1 cellular context compared by ENCODE assay signal in genomic region chr2:240560084-240560479, GRCh38.
A peak's percentile ranks its signal among the peaks of the same experiment; 100 is the strongest.
TF ChIP-seq lines count a peak whose summit lies in the region.

DUSP28 (plus strand) TSS chr2:240560357; CDS start chr2:240560685, 328 bp downstream.

TF ChIP-seq in HepG2, 621 proteins besides CTCF, POLR2A, EP300 and RAD21 (continued from another document and continues in another):
- TF ChIP-seq ZNF225 (CRISPR knock-in tag; IDR thresholded peaks at IDR 0.05) (0 out of 2 replicates have a peak, but pooled peaks have one; percentile 58), ZNF547 (CRISPR knock-in tag; IDR thresholded peaks at IDR 0.05) (no peak), ATF3 (CRISPR knock-in tag; IDR thresholded peaks at IDR 0.05) (peak; percentile 43; the same call in 1 of the 2 replicates), BRCA1 (CRISPR knock-in tag; IDR thresholded peaks at IDR 0.05) (peak; percentile 90; the same call in 1 of the 2 replicates), ZNF839 (CRISPR knock-in tag; IDR thresholded peaks at IDR 0.05; ENCODE audit: borderline replicate concordance) (no peak), TOPORS (CRISPR knock-in tag; IDR thresholded peaks at IDR 0.05) (no peak), ZSCAN25 (CRISPR knock-in tag; IDR thresholded peaks at IDR 0.05) (no peak), ZBTB10 (CRISPR knock-in tag; IDR thresholded peaks at IDR 0.05; ENCODE audit: borderline replicate concordance) (no peak), ZNF746 (CRISPR knock-in tag; IDR thresholded peaks at IDR 0.05) (0 out of 2 replicates have a peak, but pooled peaks have one; percentile 26), ZNF160 (CRISPR knock-in tag; IDR thresholded peaks at IDR 0.05) (peak; percentile 78), ARHGAP35 (CRISPR knock-in tag; IDR thresholded peaks at IDR 0.05; ENCODE audit: borderline replicate concordance) (no peak), HMGA1 (CRISPR knock-in tag; conservative IDR thresholded peaks at IDR 0.05) (no peak), KAT8 (CRISPR knock-in tag; IDR thresholded peaks at IDR 0.05) (peak; percentile 70; the same call in 1 of the 2 replicates), SRSF1 (optimal IDR thresholded peaks at IDR 0.05; ENCODE audit: low read depth, low read length) (no peak), SNAPC4 (CRISPR knock-in tag; IDR thresholded peaks at IDR 0.05) (no peak; the same call in 1 of the 2 replicates), ZNF75D (CRISPR knock-in tag; IDR thresholded peaks at IDR 0.05; ENCODE audit: borderline replicate concordance) (peak; percentile 45; the same call in 1 of the 2 replicates), MED13 (CRISPR knock-in tag; IDR thresholded peaks at IDR 0.05) (peak; percentile 68; the same call in 1 of the 2 replicates), MEIS2 (CRISPR knock-in tag; IDR thresholded peaks at IDR 0.05) (peak; percentile 55; the same call in 1 of the 2 replicates), ZNF605 (CRISPR knock-in tag; IDR thresholded peaks at IDR 0.05) (peak; percentile 92), TCF7 (IDR thresholded peaks at IDR 0.05; ENCODE audit: low read depth) (no peak), DZIP1 (CRISPR knock-in tag; IDR thresholded peaks at IDR 0.05) (no peak; the same call in 1 of the 2 replicates), ZBED4 (CRISPR knock-in tag; IDR thresholded peaks at IDR 0.05; ENCODE audit: borderline replicate concordance) (no peak; the same call in 1 of the 2 replicates), ARID4A (CRISPR knock-in tag; IDR thresholded peaks at IDR 0.05; ENCODE audit: borderline replicate concordance) (peak; percentile 86), ZNF280D (CRISPR knock-in tag; IDR thresholded peaks at IDR 0.05) (no peak), BATF2 (CRISPR knock-in tag; IDR thresholded peaks at IDR 0.05) (peak; percentile 86), ZBTB7B (CRISPR knock-in tag; IDR thresholded peaks at IDR 0.05) (0 out of 2 replicates have a peak, but pooled peaks have one; percentile 1), NFATC3 (CRISPR knock-in tag; IDR thresholded peaks at IDR 0.05) (no peak), GPBP1L1 (CRISPR knock-in tag; IDR thresholded peaks at IDR 0.05) (no peak), ZNF484 (CRISPR knock-in tag; IDR thresholded peaks at IDR 0.05; ENCODE audit: borderline replicate concordance, low read depth) (no peak)
